ENCODE assay signal across 1 cellular context in genomic region chr20:61304750-61305149, GRCh38.
TF ChIP-seq lines count a peak whose summit lies in the region.

No MANE protein-coding gene starts in this region.

TF ChIP-seq in H1, 55 proteins besides CTCF, POLR2A, EP300 and RAD21 (continued from another document):
- TF ChIP-seq CBX5 (IDR thresholded peaks at IDR 0.05; ENCODE audit: low read depth, low read length) (no peak), SP4 (IDR thresholded peaks at IDR 0.05; ENCODE audit: low read length) (no peak), ZNF274 (IDR thresholded peaks at IDR 0.05; ENCODE audit: borderline replicate concordance, extremely low read depth, low read length) (no peak), FOSL1 (IDR thresholded peaks at IDR 0.05; ENCODE audit: insufficient read depth, low read depth, low read length) (no peak), NRF1 (IDR thresholded peaks at IDR 0.05; ENCODE audit: low read depth, low read length) (no peak), GTF2F1 (IDR thresholded peaks at IDR 0.05; ENCODE audit: borderline replicate concordance, low read depth, low read length) (no peak), TCF12 (IDR thresholded peaks at IDR 0.05; ENCODE audit: low read depth, low read length) (no peak), KDM5A (IDR thresholded peaks at IDR 0.05; ENCODE audit: low read length) (no peak), BRCA1 (IDR thresholded peaks at IDR 0.05; ENCODE audit: low read depth, low read length) (no peak), BCL11A (IDR thresholded peaks at IDR 0.05; ENCODE audit: low read depth in 2 of 2, low read length in 2 of 2) (no peak), HDAC2 (IDR thresholded peaks at IDR 0.05; ENCODE audit: borderline replicate concordance in 1 of 2, low read depth in 2 of 2, low read length in 2 of 2) (no peak), JUND (IDR thresholded peaks at IDR 0.05; ENCODE audit: low read length) (no peak)
- TF ChIP-seq, protein P1, sequence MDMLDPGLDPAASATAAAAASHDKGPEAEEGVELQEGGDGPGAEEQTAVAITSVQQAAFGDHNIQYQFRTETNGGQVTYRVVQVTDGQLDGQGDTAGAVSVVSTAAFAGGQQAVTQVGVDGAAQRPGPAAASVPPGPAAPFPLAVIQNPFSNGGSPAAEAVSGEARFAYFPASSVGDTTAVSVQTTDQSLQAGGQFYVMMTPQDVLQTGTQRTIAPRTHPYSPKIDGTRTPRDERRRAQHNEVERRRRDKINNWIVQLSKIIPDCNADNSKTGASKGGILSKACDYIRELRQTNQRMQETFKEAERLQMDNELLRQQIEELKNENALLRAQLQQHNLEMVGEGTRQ (IDR thresholded peaks at IDR 0.05; ENCODE audit: low read length) = no peak
